In the genomic region with DNA sequence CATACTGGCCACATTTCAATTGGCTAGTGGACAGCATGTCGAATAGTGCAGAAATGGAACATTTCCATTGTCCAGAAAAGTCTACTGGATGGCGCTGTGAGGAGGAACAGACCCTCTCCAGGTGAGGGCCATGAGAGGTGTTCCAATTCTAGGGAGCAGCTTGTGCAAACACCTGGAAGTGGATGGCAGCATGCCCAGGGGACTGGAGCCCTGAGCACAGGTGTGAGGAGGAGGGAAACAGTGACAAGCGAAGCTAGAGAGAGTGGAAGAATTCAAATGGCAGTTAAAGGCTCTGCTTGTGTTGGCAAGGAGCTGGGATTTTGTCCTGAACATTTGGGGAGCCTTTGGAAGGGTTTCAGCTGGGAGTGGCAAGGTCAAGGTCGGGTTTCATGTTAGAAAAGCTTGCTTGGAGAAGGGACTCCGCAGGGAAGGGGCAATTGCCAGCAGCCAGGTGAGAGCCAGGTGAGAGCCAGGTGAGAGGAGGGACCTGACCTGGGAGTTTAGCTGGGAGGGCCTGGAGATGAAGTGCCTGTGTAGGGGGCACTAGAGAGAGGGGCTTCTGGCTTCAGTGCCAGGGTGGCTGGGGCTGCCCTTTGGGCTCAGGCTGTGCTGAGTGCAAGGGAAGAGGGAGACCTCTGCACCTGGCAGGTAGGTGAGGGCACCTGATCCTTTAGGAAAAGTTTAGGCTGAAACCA, we compare ENCODE assay signal across 12 cellular contexts.
DNase-seq lines count a peak whose midpoint lies in the region; ATAC-seq and TF ChIP-seq lines count a peak whose summit lies in the region.
"Had no signal": no experiment of that assay in that cellular context is flagged by ENCODE, and none has a peak within 500 bp of the region (broad histone marks: within the 10 kb centered on the region; RNA-seq: fewer than 3 reads in every experiment).

No MANE protein-coding gene starts in this region.

- H3K27ac ChIP-seq in colonic mucosa (no peak overlapping the region), stomach (peak overlapping the region in 4 of 5 donors; percentile 44 to 62 (median 49))
- H3K27ac ChIP-seq: foreskin keratinocyte, tibial artery had no signal

- 25 to 47% (median 41%) methylated on average over 5 of the region's 5 CpGs for WGBS in stomach, 5 donors

- H3K36me3 ChIP-seq in colonic mucosa = no peaks in the 10 kb centered on the region
- no peaks in the 10 kb centered on the region for H3K36me3 ChIP-seq in stomach
- H3K36me3 ChIP-seq: tibial artery had no signal

- TF ChIP-seq EP300 in Ishikawa (IDR thresholded peaks at IDR 0.05; ENCODE audit: borderline replicate concordance) = no peak; the same call in 1 of the 2 replicates
- TF ChIP-seq EP300 in stomach (IDR thresholded peaks at IDR 0.05) = no peak

- no peak overlapping the region for H3K9ac ChIP-seq in colonic mucosa (ENCODE audit: low read depth in 2 of 2, low read length in 2 of 2)

- no peak overlapping the region for H3K4me3 ChIP-seq in colonic mucosa
- H3K4me3 ChIP-seq in stomach = no peak overlapping the region
- H3K4me3 ChIP-seq: tibial artery had no signal

- no peak for TF ChIP-seq CTCF in colonic mucosa (IDR thresholded peaks at IDR 0.05)
- no peak for TF ChIP-seq CTCF in stomach (IDR thresholded peaks at IDR 0.05)

- H3K4me1 ChIP-seq in colonic mucosa = peaks cover 10% of the 10 kb centered on the region
- H3K4me1 ChIP-seq in stomach = peaks cover 12 to 53% (median 34%) of the 10 kb centered on the region in 4 donors
- H3K4me1 ChIP-seq: foreskin keratinocyte had no signal

- H3K9me3 ChIP-seq in colonic mucosa = no peaks in the 10 kb centered on the region
- no peaks in the 10 kb centered on the region for H3K9me3 ChIP-seq in stomach
- H3K9me3 ChIP-seq: tibial artery had no signal

- TF ChIP-seq POLR2A in stomach (IDR thresholded peaks at IDR 0.05) = no peak

- ATAC-seq in HG03439 (IDR thresholded peaks at IDR 0.05; ENCODE audit: unreplicated experiment) (no peak), GM21390 (IDR thresholded peaks at IDR 0.05; ENCODE audit: unreplicated experiment) (no peak)
- ATAC-seq: foreskin keratinocyte had no signal

- intact Hi-C loops in colonic mucosa (cut with DNase I) = no loop called here
- intact Hi-C loops in stomach (cut with DNase I; ENCODE audit: low total_unique reads) = no loop called here

- no peak for TF ChIP-seq RAD21 in Ishikawa (IDR thresholded peaks at IDR 0.05; ENCODE audit: low read depth)

- H3K27me3 ChIP-seq in colonic mucosa (no peaks in the 10 kb centered on the region), stomach (no peaks in the 10 kb centered on the region)

- peak; percentile 59 for DNase-seq in NCI-H345 (lab: John Stamatoyannopoulos, UW)
- DNase-seq in colonic mucosa = peak; percentile 72
- DNase-seq in stomach = peak; percentile 96
- no peak for DNase-seq in NK-92 treated with Interleukin-12 subunit alpha and Interleukin-12 subunit beta, amount 100 ng/mL, for 24 hours (lab: John Stamatoyannopoulos, UW)
- no peak for DNase-seq in activated CD4-positive, alpha-beta T cell treated with anti-CD3 and anti-CD28 coated beads for 4 hours
- DNase-seq: effector CD8-positive, alpha-beta T cell; foreskin keratinocyte; immature natural killer cell had no signal

TF ChIP-seq in Ishikawa, 13 proteins besides CTCF, POLR2A, EP300 and RAD21:
- no peak for TF ChIP-seq USF1 (IDR thresholded peaks at IDR 0.05)
- peak; percentile 80 for TF ChIP-seq TCF12 (IDR thresholded peaks at IDR 0.05; ENCODE audit: low read depth)
- TF ChIP-seq CEBPB (IDR thresholded peaks at IDR 0.05) = no peak
- no peak for TF ChIP-seq CREB1 (IDR thresholded peaks at IDR 0.05; ENCODE audit: low read depth)
- TF ChIP-seq MAX (IDR thresholded peaks at IDR 0.05) = peak; percentile 82
- TF ChIP-seq NFIC (IDR thresholded peaks at IDR 0.05) = peak; percentile 48
- TF ChIP-seq EGR1 (IDR thresholded peaks at IDR 0.05) = no peak
- TF ChIP-seq FOXM1 (IDR thresholded peaks at IDR 0.05; ENCODE audit: borderline replicate concordance, low read depth) = no peak
- no peak for TF ChIP-seq TEAD4 (IDR thresholded peaks at IDR 0.05)

Comparison
In these comparisons a context has a peak if more than half of its experiments do, and no peak if none do; other contexts are left out.
1. DNase-seq: peak in NCI-H345 (single experiment), colonic mucosa (single experiment) and stomach (single experiment); none in NK-92 treated with Interleukin-12 subunit alpha and Interleukin-12 subunit beta, amount 100 ng/mL, for 24 hours (single experiment) and activated CD4-positive, alpha-beta T cell treated with anti-CD3 and anti-CD28 coated beads for 4 hours (0 of 2).